ENCODE assay signal across 8 cellular contexts in genomic region chr4:4541661-4542570, GRCh38. TPM values are rescaled to one million over a fixed set of nuclear protein-coding genes. Genes with fewer than 3 reads are reported as not detected.
A peak's percentile ranks its signal among the peaks of the same experiment; 100 is the strongest.
DNase-seq lines count a peak whose midpoint lies in the region; ATAC-seq and TF ChIP-seq lines count a peak whose summit lies in the region.

Gene STX18 (minus strand): TSS chr4:4542048. CDS start chr4:4541964, 84 bp downstream.

- intact Hi-C loops in activated CD4-positive, alpha-beta T cell treated with anti-CD3 and anti-CD28 coated beads, Interleukin-2, amount 10 ng/mL, durations not matched to agents 24 days and 14 days (cut with micrococcal nuclease) = loop anchor here (1.0 to 5.0 kb wide), 4 partner anchors 34 to 294 kb away; partner anchors contain the start of genes LYAR, TMEM128 and ZBTB49
- intact Hi-C loops in left colon (cut with DNase I, micrococcal nuclease) = no loop called here

- TF ChIP-seq CTCF in BE2C (IDR thresholded peaks at IDR 0.05; ENCODE audit: low read depth, low read length) = no peak
- no peak for TF ChIP-seq CTCF in coronary artery (IDR thresholded peaks at IDR 0.05)

- H3K4me3 ChIP-seq in BE2C (ENCODE audit: low read depth, low read length) (peak within 1 kb of the TSS; percentile 98), coronary artery (peak within 1 kb of the TSS; percentile 100)

- peaks cover 3% of the 10 kb centered on the region for H3K36me3 Mint-ChIP-seq in activated CD4-positive, alpha-beta T cell treated with anti-CD3 and anti-CD28 coated beads, Interleukin-2, amount 10 ng/mL, durations not matched to agents 24 days and 14 days (ENCODE audit: low read depth)

- no peaks in the 10 kb centered on the region for H3K27me3 ChIP-seq in BE2C

- peak within 1 kb of the TSS; percentile 93 for H3K27ac Mint-ChIP-seq in activated CD4-positive, alpha-beta T cell treated with anti-CD3 and anti-CD28 coated beads, Interleukin-2, amount 10 ng/mL, durations not matched to agents 24 days and 14 days

- H3K4me3 Mint-ChIP-seq in activated CD4-positive, alpha-beta T cell treated with anti-CD3 and anti-CD28 coated beads, Interleukin-2, amount 10 ng/mL, durations not matched to agents 24 days and 14 days = peak within 1 kb of the TSS; percentile 93

- ATAC-seq in HG03432 (IDR thresholded peaks at IDR 0.05; ENCODE audit: unreplicated experiment) = peak; percentile 95
- peak; percentile 93 for ATAC-seq in left colon

- no peaks in the 10 kb centered on the region for H3K36me3 ChIP-seq in BE2C

- H3K9me3 ChIP-seq in BE2C = no peaks in the 10 kb centered on the region

- H3K4me1 Mint-ChIP-seq in activated CD4-positive, alpha-beta T cell treated with anti-CD3 and anti-CD28 coated beads, Interleukin-2, amount 10 ng/mL, durations not matched to agents 24 days and 14 days = peaks cover 35% of the 10 kb centered on the region

- no peaks in the 10 kb centered on the region for H3K4me1 ChIP-seq in BE2C

- H3K27me3 Mint-ChIP-seq in activated CD4-positive, alpha-beta T cell treated with anti-CD3 and anti-CD28 coated beads, Interleukin-2, amount 10 ng/mL, durations not matched to agents 24 days and 14 days = no peaks in the 10 kb centered on the region

- no peaks in the 10 kb centered on the region for H3K9me3 Mint-ChIP-seq in activated CD4-positive, alpha-beta T cell treated with anti-CD3 and anti-CD28 coated beads, Interleukin-2, amount 10 ng/mL, durations not matched to agents 24 days and 14 days

- DNase-seq in BE2C = peak; percentile 88
- DNase-seq in NCI-H524 (lab: John Stamatoyannopoulos, UW) = peak; percentile 78 to 85
- peak; percentile 98 for DNase-seq in activated CD4-positive, alpha-beta T cell treated with anti-CD3 and anti-CD28 coated beads, Interleukin-2, amount 10 ng/mL, durations not matched to agents 24 days and 14 days
- DNase-seq in coronary artery (ENCODE audit: low spot score) = peak; percentile 87
- peak; percentile 90 for DNase-seq in left colon
- peak; percentile 90 to 92 for DNase-seq in stimulated activated CD4-positive, alpha-beta T cell treated with anti-CD3 and anti-CD28 coated beads, Interleukin-2, amount 100 ng/mL, for 24 hours

- H3K27ac ChIP-seq in coronary artery = peak within 1 kb of the TSS; percentile 77 to 90

- TF ChIP-seq POLR2A in GM19193 (IDR thresholded peaks at IDR 0.05; ENCODE audit: extremely low read depth, insufficient read depth, insufficient read length) = peak; percentile 88

RNA-seq across cellular contexts. Expression of gene STX18, which starts in this region (rescaled TPM):
- 26.6 TPM for polyA plus RNA-seq in BE2C (2012; ENCODE audit: insufficient read depth, insufficient read length, low read depth)
- total RNA-seq in activated CD4-positive, alpha-beta T cell treated with anti-CD3 and anti-CD28 coated beads, Interleukin-2, amount 10 ng/mL, durations not matched to agents 24 days and 14 days = 28.7 and 35.6 TPM in 2 replicates
- 10 to 100 TPM; 37.9 to 43.3 TPM for total RNA-seq in left colon

Comparison
In these comparisons a context has a peak if more than half of its experiments do, and no peak if none do; other contexts are left out.
1. Peak in every context shown above with its lines: DNase-seq, ATAC-seq, H3K4me3 ChIP-seq and H3K27ac ChIP-seq.